In the genomic region with DNA sequence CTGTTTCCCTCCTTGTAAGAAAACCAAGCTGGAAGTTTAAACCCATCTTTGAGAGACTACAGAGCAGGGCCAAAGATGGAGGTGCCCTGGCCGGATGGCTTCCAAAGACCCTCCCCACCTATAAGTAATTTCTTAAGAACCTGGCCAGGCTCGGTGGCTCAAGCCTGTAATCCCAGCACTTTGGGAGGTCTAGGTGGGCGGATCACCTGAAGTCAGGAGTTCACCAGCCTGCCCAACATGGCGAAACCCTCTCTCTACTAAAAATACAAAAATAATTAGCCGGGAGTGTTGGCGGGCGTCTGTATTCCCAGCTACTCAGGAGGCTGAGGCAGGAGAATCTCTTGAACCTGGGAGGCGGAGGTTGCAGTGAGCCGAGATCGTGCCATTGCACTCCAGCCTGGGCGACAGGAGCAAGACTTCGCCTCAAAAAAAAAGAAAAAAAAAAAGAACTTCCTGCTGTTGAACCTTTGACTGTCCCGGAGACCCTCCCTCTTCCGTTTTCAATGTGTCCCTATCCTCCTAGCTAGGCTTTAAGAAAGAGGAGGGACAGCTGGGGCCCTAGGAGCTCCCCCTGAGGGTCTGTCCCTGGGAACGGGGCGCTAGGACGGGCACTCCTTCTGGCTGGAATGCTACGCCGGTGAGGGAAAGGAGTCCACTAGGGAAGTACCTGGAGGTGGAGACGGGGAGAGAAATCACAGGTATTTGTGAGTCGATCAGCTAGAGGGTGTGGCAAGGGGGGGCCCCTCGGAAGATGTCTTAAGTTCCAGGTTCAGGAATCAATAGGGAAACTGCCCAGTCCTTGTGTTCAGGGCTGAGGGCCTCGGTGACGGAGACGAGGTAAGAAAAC, we compare ENCODE assay signal across 9 cellular contexts. TPM values are rescaled to one million over a fixed set of nuclear protein-coding genes. Genes with fewer than 3 reads are reported as not detected.
DNase-seq lines count a peak whose midpoint lies in the region; ATAC-seq, FAIRE-seq and TF ChIP-seq lines count a peak whose summit lies in the region.
"Had no signal": no experiment of that assay in that cellular context is flagged by ENCODE, and none has a peak within 500 bp of the region (broad histone marks: within the 10 kb centered on the region; RNA-seq: fewer than 3 reads in every experiment).

No MANE protein-coding gene starts in this region.

- H3K27me3 ChIP-seq in HUES48 (ENCODE audit: control insufficient read depth, insufficient read depth, low read length) (no peaks in the 10 kb centered on the region), pancreas (no peaks in the 10 kb centered on the region)

- no peak for TF ChIP-seq RAD21 in A549 (conservative IDR thresholded peaks at IDR 0.05 in 1 of 2, IDR thresholded peaks at IDR 0.05 in 1 of 2)

- H3K4me2 ChIP-seq in A549: peak overlapping the region; percentile 100

- no peaks in the 10 kb centered on the region for H3K27me3 Mint-ChIP-seq in activated B cell treated with CpG ODN at 0.5 μM for 24 hours

- WGBS in A549 (ENCODE audit: missing lambda C conversion rate): 62% methylated on average over 25 of the region's 25 CpGs
- WGBS in pancreas, 2 donors: 10 to 14% methylated on average over 25 of the region's 25 CpGs

- peak; percentile 11 to 34; a peak in 5 of 6 replicates for ATAC-seq in A549
- ATAC-seq in GM18858 (IDR thresholded peaks at IDR 0.05; ENCODE audit: unreplicated experiment): peak; percentile 9
- ATAC-seq in activated B cell treated with CpG ODN at 0.5 μM for 24 hours (ENCODE audit: low read depth): peak; percentile 26
- peak; percentile 48 for ATAC-seq in Right ventricle myocardium superior (ENCODE audit: poor library complexity)
- peak; percentile 57 to 73 (median 66) for ATAC-seq in pancreas

- H3K27ac ChIP-seq in A549 (peak overlapping the region; percentile 92 to 93), HUES48 (ENCODE audit: low read depth, low read length) (peak overlapping the region; percentile 50), pancreas (peak overlapping the region; percentile 72 to 94 (median 82))

- TF ChIP-seq EP300 in A549 (IDR thresholded peaks at IDR 0.05): no peak

- H3K36me3 Mint-ChIP-seq in activated B cell treated with CpG ODN at 0.5 μM for 24 hours (ENCODE audit: low read depth): peaks cover 21% of the 10 kb centered on the region

- POLR2A ChIA-PET in A549 (lab: Yijun Ruan, JAX): interaction anchor here (0.7 to 1.4 kb wide), 3 partner anchors 12 to 19 kb away, joined by 3 to 4 read pairs (median 3); a partner anchor contains a TSS
- POLR2A ChIA-PET in activated B cell treated with CpG ODN at 0.5 μM for 24 hours (lab: Charles Lee): interaction anchor here (0.6 to 18.0 kb wide), 16 partner anchors 10 to 103 kb away, joined by 3 to 549 read pairs (median 5); a partner anchor contains a TSS

- H3K9me3 Mint-ChIP-seq in activated B cell treated with CpG ODN at 0.5 μM for 24 hours: no peaks in the 10 kb centered on the region

- intact Hi-C loops in activated B cell treated with CpG ODN at 0.5 μM for 24 hours (cut with micrococcal nuclease) (loop anchor here (1.0 to 5.0 kb wide), 7 partner anchors 12 to 237 kb away; a partner anchor contains a TSS), Right ventricle myocardium superior (cut with DNase I) (loop anchor here (10.0 kb wide), 1 partner anchor 239 kb away; no protein-coding TSS in a partner anchor), pancreas (cut with DNase I) (loop anchor here in 1 of 3 donors (10.0 kb wide), 1 partner anchor 59 kb away; no protein-coding TSS in a partner anchor)

- DNase-seq in A549 (ENCODE audit: low read depth in 1 of 2, low spot score in 1 of 2) (no peak), activated B cell treated with CpG ODN at 0.5 μM for 24 hours (no peak), Right ventricle myocardium superior (no peak), pancreas (peak in 5 of 6 donors; percentile 50 to 66 (median 60)), NCI-H1436 (lab: John Stamatoyannopoulos, UW) (no peak)
- no peak for DNase-seq in stimulated activated CD4-positive, alpha-beta T cell treated with anti-CD3 and anti-CD28 coated beads, Interleukin-15, amount 100 ng/mL, for 24 hours

- peak overlapping the region; percentile 97 for H3K4me3 Mint-ChIP-seq in activated B cell treated with CpG ODN at 0.5 μM for 24 hours

- no peak for TF ChIP-seq CTCF in A549 (IDR thresholded peaks at IDR 0.05)
- TF ChIP-seq CTCF in activated B cell treated with CpG ODN at 0.5 μM for 24 hours (IDR thresholded peaks at IDR 0.05): no peak
- TF ChIP-seq CTCF in pancreas (IDR thresholded peaks at IDR 0.05): no peak

- peak overlapping the region; percentile 45; the same call in 1 of the 2 replicates for H3K9ac ChIP-seq in HUES48 (ENCODE audit: low read depth, low read length)

- H3K36me3 ChIP-seq in HUES48 (ENCODE audit: control insufficient read depth, insufficient read depth, low read length) (no peaks in the 10 kb centered on the region), pancreas (no peaks in the 10 kb centered on the region)

- H3K27ac Mint-ChIP-seq in activated B cell treated with CpG ODN at 0.5 μM for 24 hours: peak overlapping the region; percentile 98

- FAIRE-seq in A549 (lab: Jason Lieb, UNC): no peak
- no peak for FAIRE-seq in pancreas (lab: Jason Lieb, UNC)

- H3K9me3 ChIP-seq in A549: no peaks in the 10 kb centered on the region
- no peaks in the 10 kb centered on the region for H3K9me3 ChIP-seq in HUES48 (ENCODE audit: control insufficient read depth, insufficient read depth, low read length)
- no peaks in the 10 kb centered on the region for H3K9me3 ChIP-seq in pancreas

- CTCF ChIA-PET in A549 (lab: Yijun Ruan, JAX): interaction anchor here (0.7 to 5.9 kb wide), 39 partner anchors 10 to 975 kb away, joined by 3 to 135 read pairs (median 5); a partner anchor contains a TSS
- CTCF ChIA-PET in activated B cell treated with CpG ODN at 0.5 μM for 24 hours (lab: Charles Lee): interaction anchor here (0.6 to 10.1 kb wide), 10 partner anchors 8 to 387 kb away, joined by 3 to 162 read pairs (median 10); a partner anchor contains a TSS

- no peak for TF ChIP-seq POLR2A in A549 (IDR thresholded peaks at IDR 0.05; ENCODE audit: low read length)

- H3K4me3 ChIP-seq in A549 (peak overlapping the region; percentile 52), HUES48 (ENCODE audit: low read depth, low read length) (peak overlapping the region; percentile 93), pancreas (peak overlapping the region; percentile 30 to 67 (median 48))

- H3K4me1 Mint-ChIP-seq in activated B cell treated with CpG ODN at 0.5 μM for 24 hours: peaks cover 90% of the 10 kb centered on the region

- H3K4me1 ChIP-seq in A549: peaks cover 9% of the 10 kb centered on the region
- H3K4me1 ChIP-seq in HUES48 (ENCODE audit: control insufficient read depth, insufficient read depth, low read length): peaks cover 15% of the 10 kb centered on the region; the same call in 1 of the 2 replicates
- peaks cover 0 to 6% (median 0%) of the 10 kb centered on the region in 3 donors for H3K4me1 ChIP-seq in pancreas

TF ChIP-seq in A549, 52 proteins besides CTCF, POLR2A, EP300 and RAD21 (continues in another document):
- no peak for TF ChIP-seq EHF (CRISPR knock-in tag; IDR thresholded peaks at IDR 0.05)

RNA-seq across cellular contexts. Expression of a gene that starts 4.8 kb away (rescaled TPM):
- polyA plus RNA-seq in A549 (2011; rRNA removed) (not detected in 2 replicates), A549 (2017; fragmentation: RNase III; extraction: RNeasy Plus Mini Kit Qiagen cat#74134 plus additional on column Dnase treatment) (not detected in 3 replicates), pancreas (under 1 TPM; 0.27 to 0.45 TPM)
- not detected in 2 replicates for polyA plus RNA-seq in A549 (2012; cell fraction: cytosol; rRNA removed)
- polyA plus RNA-seq in A549 (2012; cell fraction: nucleus; rRNA removed): not detected in 2 replicates
- polyA minus RNA-seq in A549 (2011; rRNA and poly(A)+ RNA removed): not detected in 2 replicates
- total RNA-seq in activated B cell treated with CpG ODN at 0.5 μM for 24 hours (27.5 and 28.0 TPM in 2 replicates), Right ventricle myocardium superior (not detected), pancreas (under 1 TPM in 4 of 6 donors, not detected in 2; 0.25 to 0.59 (median 0.46) TPM)
- total RNA-seq: glomerular endothelial cell had no signal

RNA-seq across cellular contexts. Expression of a gene that starts 11.9 kb away (rescaled TPM):
- polyA plus RNA-seq in A549 (2011; rRNA removed): 80.2 and 257 TPM in 2 replicates
- 70.8 and 88.5 TPM in 2 replicates for polyA plus RNA-seq in A549 (2012; cell fraction: cytosol; rRNA removed)
- 313 TPM in 1 of 2 replicates, not detected in the other for polyA plus RNA-seq in A549 (2012; cell fraction: nucleus; rRNA removed)
- polyA plus RNA-seq in A549 (2017; fragmentation: RNase III; extraction: RNeasy Plus Mini Kit Qiagen cat#74134 plus additional on column Dnase treatment): 14.7 TPM in 1 of 3 replicates, not detected in the others
- polyA minus RNA-seq in A549 (2011; rRNA and poly(A)+ RNA removed): 13,550 and 18,381 TPM in 2 replicates
- 8,247 and 9,516 TPM in 2 replicates for total RNA-seq in activated B cell treated with CpG ODN at 0.5 μM for 24 hours
- 19,155 TPM for total RNA-seq in Right ventricle myocardium superior
- over 10,000 TPM in 4 of 6 donors, 1,000 to 10,000 TPM in 2; 3,151 to 15,171 (median 11,469) TPM for total RNA-seq in pancreas
- 100 to 1,000 TPM in 1 of 2 donors, 10 to 100 TPM in 1; 80.5 to 300 TPM for polyA plus RNA-seq in pancreas

RNA-seq across cellular contexts. Expression of a gene that starts 12.1 kb away (rescaled TPM):
- polyA plus RNA-seq in A549 (2011; rRNA removed) (11.0 and 13.3 TPM in 2 replicates), A549 (2017; fragmentation: RNase III; extraction: RNeasy Plus Mini Kit Qiagen cat#74134 plus additional on column Dnase treatment) (20.4 to 21.9 TPM (median 20.7 TPM) in 3 replicates), pancreas (10 to 100 TPM; 55.4 to 84.7 TPM)
- 24.8 and 25.7 TPM in 2 replicates for polyA plus RNA-seq in A549 (2012; cell fraction: cytosol; rRNA removed)
- polyA plus RNA-seq in A549 (2012; cell fraction: nucleus; rRNA removed): 16.2 and 17.0 TPM in 2 replicates
- 6.2 and 9.3 TPM in 2 replicates for polyA minus RNA-seq in A549 (2011; rRNA and poly(A)+ RNA removed)
- total RNA-seq in activated B cell treated with CpG ODN at 0.5 μM for 24 hours (32.5 and 34.5 TPM in 2 replicates), Right ventricle myocardium superior (48.4 TPM), pancreas (10 to 100 TPM; 13.8 to 32.6 (median 19.0) TPM)

RNA-seq across cellular contexts. Expression of a gene that starts 19.0 kb away (rescaled TPM):
- polyA plus RNA-seq in A549 (2011; rRNA removed): 17.6 and 21.4 TPM in 2 replicates
- 18.5 and 21.2 TPM in 2 replicates for polyA plus RNA-seq in A549 (2012; cell fraction: cytosol; rRNA removed)
- 55.0 and 61.4 TPM in 2 replicates for polyA plus RNA-seq in A549 (2012; cell fraction: nucleus; rRNA removed)
- 16.7 to 19.5 TPM (median 18.3 TPM) in 3 replicates for polyA plus RNA-seq in A549 (2017; fragmentation: RNase III; extraction: RNeasy Plus Mini Kit Qiagen cat#74134 plus additional on column Dnase treatment)
- 24.9 and 27.1 TPM in 2 replicates for polyA minus RNA-seq in A549 (2011; rRNA and poly(A)+ RNA removed)
- total RNA-seq in activated B cell treated with CpG ODN at 0.5 μM for 24 hours: 0.59 and 0.89 TPM in 2 replicates
- 0.24 TPM for total RNA-seq in Right ventricle myocardium superior
- total RNA-seq in pancreas: 1 to 10 TPM in 3 of 6 donors, under 1 TPM in 3; 0.20 to 1.2 (median 0.98) TPM
- polyA plus RNA-seq in pancreas: 1 to 10 TPM; 1.4 to 2.0 TPM

RNA-seq across cellular contexts. Expression of a gene that starts 27.7 kb away (rescaled TPM):
- polyA plus RNA-seq in A549 (2011; rRNA removed): 0.87 and 1.2 TPM in 2 replicates
- polyA plus RNA-seq in A549 (2012; cell fraction: cytosol; rRNA removed): 0.17 and 0.19 TPM in 2 replicates
- polyA plus RNA-seq in A549 (2012; cell fraction: nucleus; rRNA removed): 1.2 and 1.4 TPM in 2 replicates
- 0.10 to 0.55 TPM (median 0.44 TPM) in 3 replicates for polyA plus RNA-seq in A549 (2017; fragmentation: RNase III; extraction: RNeasy Plus Mini Kit Qiagen cat#74134 plus additional on column Dnase treatment)
- 0.74 and 0.92 TPM in 2 replicates for polyA minus RNA-seq in A549 (2011; rRNA and poly(A)+ RNA removed)
- 118 and 125 TPM in 2 replicates for total RNA-seq in activated B cell treated with CpG ODN at 0.5 μM for 24 hours
- 0.59 TPM for total RNA-seq in Right ventricle myocardium superior
- 1 to 10 TPM in 5 of 6 donors, under 1 TPM in 1; 0.88 to 3.4 (median 2.9) TPM for total RNA-seq in pancreas
- 1 to 10 TPM; 3.5 to 7.7 TPM for polyA plus RNA-seq in pancreas

Comparison
In these comparisons a context has a peak if more than half of its experiments do, and no peak if none do; other contexts are left out.
1. ATAC-seq: peak in every context shown above with its lines; median percentile 66 in pancreas; 48 in Right ventricle myocardium superior; 26 in activated B cell treated with CpG ODN at 0.5 μM for 24 hours; 22 in A549; 9 in GM18858.
2. DNase-seq: peak in pancreas (5 of 6); none in A549 (0 of 2), activated B cell treated with CpG ODN at 0.5 μM for 24 hours (single experiment), Right ventricle myocardium superior (single experiment), stimulated activated CD4-positive, alpha-beta T cell treated with anti-CD3 and anti-CD28 coated beads, Interleukin-15, amount 100 ng/mL, for 24 hours (single experiment) and NCI-H1436 (single experiment).
3. RNA of a gene that starts 4.8 kb away (total RNA-seq): 27.5 to 28.0 TPM in activated B cell treated with CpG ODN at 0.5 μM for 24 hours; 0.25 to 0.59 TPM in pancreas and not detected in Right ventricle myocardium superior (single experiment); every median in the first group is over 10 times any median in the second.
4. Peak in every context shown above with its lines, with median percentiles within 50 percentile points of each other: H3K27ac ChIP-seq and H3K4me3 ChIP-seq.